Comparison of ENCODE assay signal across 7 cellular contexts in the genomic region with DNA sequence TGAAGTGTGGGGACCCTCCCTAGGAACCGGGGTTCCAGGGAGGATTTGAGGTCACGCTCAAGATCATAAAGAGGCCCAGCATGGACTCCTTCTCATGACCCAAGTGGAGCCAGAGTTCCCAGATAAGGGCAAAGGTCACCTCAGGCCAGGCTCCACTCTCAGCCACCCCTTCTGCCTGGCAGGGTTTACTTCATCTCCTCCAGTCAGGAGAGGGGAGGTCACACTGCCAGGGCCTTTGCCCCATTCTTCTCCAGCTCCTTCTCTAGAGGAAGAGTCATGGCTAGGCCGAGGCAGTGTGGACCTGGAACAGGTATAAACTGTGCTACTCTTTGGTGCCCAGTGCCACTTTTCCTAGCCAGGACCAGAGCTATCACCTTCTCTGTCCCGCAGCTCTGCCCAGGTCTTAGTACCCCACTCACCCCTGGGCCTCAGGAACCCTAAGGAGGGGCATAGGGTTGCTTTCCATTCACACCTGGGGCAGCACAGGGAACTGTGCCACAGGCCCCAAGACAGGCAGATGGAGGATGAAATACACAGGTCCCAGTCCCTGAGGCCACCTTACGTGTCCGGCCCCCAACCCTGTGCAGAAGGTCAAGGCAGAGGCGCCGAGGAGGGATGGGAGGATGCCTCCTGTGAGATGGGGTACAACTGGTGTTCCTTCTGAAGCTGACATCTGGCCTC. TPM values are rescaled to one million over a fixed set of nuclear protein-coding genes. Genes with fewer than 3 reads are reported as not detected.
DNase-seq lines count a peak whose midpoint lies in the region; ATAC-seq and TF ChIP-seq lines count a peak whose summit lies in the region.

No MANE protein-coding gene starts in this region.

- no peak for TF ChIP-seq CTCF in stomach (IDR thresholded peaks at IDR 0.05)

- H3K4me3 ChIP-seq in iPS-18c (ENCODE audit: insufficient read depth, low read depth, low read length) (peak overlapping the region; percentile 62), stomach (peak overlapping the region; percentile 73 to 87 (median 80))

- CTCF ChIA-PET in activated CD8-positive, alpha-beta T cell treated with anti-CD3 and anti-CD28 coated beads, Interleukin-2, amount 10 ng/mL, durations not matched to agents 7 days and 5 days (lab: Charles Lee) = interaction anchor here (1.8 to 4.5 kb wide), 3 partner anchors 9 to 54 kb away, joined by 4 to 44 read pairs (median 11); a partner anchor contains a TSS

- POLR2A ChIA-PET in activated CD8-positive, alpha-beta T cell treated with anti-CD3 and anti-CD28 coated beads, Interleukin-2, amount 10 ng/mL, durations not matched to agents 7 days and 5 days (lab: Charles Lee) = interaction anchor here (1.0 to 1.9 kb wide), 2 partner anchors 46 to 51 kb away, joined by 3 to 5 read pairs; a partner anchor contains a TSS

- H3K27me3 Mint-ChIP-seq in activated CD8-positive, alpha-beta T cell treated with anti-CD3 and anti-CD28 coated beads, Interleukin-2, amount 10 ng/mL, durations not matched to agents 7 days and 5 days (ENCODE audit: low read depth) = no peaks in the 10 kb centered on the region

- H3K9me3 Mint-ChIP-seq in activated CD8-positive, alpha-beta T cell treated with anti-CD3 and anti-CD28 coated beads, Interleukin-2, amount 10 ng/mL, durations not matched to agents 7 days and 5 days (ENCODE audit: insufficient read depth) = no peaks in the 10 kb centered on the region

- intact Hi-C loops in stomach (cut with DNase I; ENCODE audit: low total_unique reads) = no loop called here

- peaks cover 40 to 87% (median 62%) of the 10 kb centered on the region in 4 donors for H3K4me1 ChIP-seq in stomach

- H3K4me1 Mint-ChIP-seq in activated CD8-positive, alpha-beta T cell treated with anti-CD3 and anti-CD28 coated beads, Interleukin-2, amount 10 ng/mL, durations not matched to agents 7 days and 5 days (ENCODE audit: low read depth) = peaks cover 43% of the 10 kb centered on the region

- peak overlapping the region; percentile 90 for H3K27ac Mint-ChIP-seq in activated CD8-positive, alpha-beta T cell treated with anti-CD3 and anti-CD28 coated beads, Interleukin-2, amount 10 ng/mL, durations not matched to agents 7 days and 5 days

- no peak for TF ChIP-seq EP300 in stomach (IDR thresholded peaks at IDR 0.05)

- no peak for DNase-seq in activated CD8-positive, alpha-beta T cell treated with anti-CD3 and anti-CD28 coated beads, Interleukin-2, amount 10 ng/mL, durations not matched to agents 7 days and 5 days
- DNase-seq in stomach = no peak
- no peak for DNase-seq in HUDEP-2 (lab: John Stamatoyannopoulos, UW; ENCODE audit: unreplicated experiment in 76 of 76)
- DNase-seq in 8988T = no peak
- DNase-seq in NCI-H1436 (lab: John Stamatoyannopoulos, UW) = no peak

- H3K36me3 ChIP-seq in stomach = no peaks in the 10 kb centered on the region

- ATAC-seq in HG02642 (IDR thresholded peaks at IDR 0.05; ENCODE audit: poor library complexity, unreplicated experiment) = peak; percentile 7
- ATAC-seq in activated CD8-positive, alpha-beta T cell treated with anti-CD3 and anti-CD28 coated beads, Interleukin-2, amount 10 ng/mL, durations not matched to agents 7 days and 5 days = no peak

- TF ChIP-seq POLR2A in stomach (IDR thresholded peaks at IDR 0.05) = no peak

- WGBS in stomach, 5 donors = 84 to 93% (median 88%) methylated on average over 3 to 8 of the region's 8 CpGs

- peak overlapping the region; percentile 82 for H3K4me3 Mint-ChIP-seq in activated CD8-positive, alpha-beta T cell treated with anti-CD3 and anti-CD28 coated beads, Interleukin-2, amount 10 ng/mL, durations not matched to agents 7 days and 5 days

- peak overlapping the region; percentile 43 to 89 (median 84) for H3K27ac ChIP-seq in stomach

- peaks cover 2% of the 10 kb centered on the region for H3K9me3 ChIP-seq in iPS-18c (ENCODE audit: control insufficient read depth, insufficient read depth, low read length)
- H3K9me3 ChIP-seq in stomach = no peaks in the 10 kb centered on the region

- H3K36me3 Mint-ChIP-seq in activated CD8-positive, alpha-beta T cell treated with anti-CD3 and anti-CD28 coated beads, Interleukin-2, amount 10 ng/mL, durations not matched to agents 7 days and 5 days (ENCODE audit: low read depth) = peaks cover 5% of the 10 kb centered on the region

- no peaks in the 10 kb centered on the region for H3K27me3 ChIP-seq in stomach

RNA-seq across cellular contexts. Expression of a gene that starts 0.9 kb away (rescaled TPM):
- total RNA-seq in activated CD8-positive, alpha-beta T cell treated with anti-CD3 and anti-CD28 coated beads, Interleukin-2, amount 10 ng/mL, durations not matched to agents 7 days and 5 days = 10 to 100 TPM; 33.1 to 33.4 TPM
- 100 to 1,000 TPM in 3 of 5 donors, 10 to 100 TPM in 2; 16.1 to 172 (median 103) TPM for total RNA-seq in stomach
- polyA plus RNA-seq in stomach = 10 to 100 TPM; 44.7 to 86.8 (median 49.1) TPM

RNA-seq across cellular contexts. Expression of a gene that starts 27.8 kb away (rescaled TPM):
- total RNA-seq in activated CD8-positive, alpha-beta T cell treated with anti-CD3 and anti-CD28 coated beads, Interleukin-2, amount 10 ng/mL, durations not matched to agents 7 days and 5 days = 10 to 100 TPM; 77.7 to 77.9 TPM
- total RNA-seq in stomach = 100 to 1,000 TPM in 2 of 5 donors, 10 to 100 TPM in 3; 40.8 to 117 (median 77.1) TPM
- 10 to 100 TPM; 32.2 to 76.7 (median 75.3) TPM for polyA plus RNA-seq in stomach

RNA-seq across cellular contexts. Expression of a gene that starts 43.5 kb away (rescaled TPM):
- not detected for total RNA-seq in activated CD8-positive, alpha-beta T cell treated with anti-CD3 and anti-CD28 coated beads, Interleukin-2, amount 10 ng/mL, durations not matched to agents 7 days and 5 days
- total RNA-seq in stomach = 10 to 100 TPM in 2 of 5 donors, under 1 TPM in 2, not detected in 1; 0.45 to 12.0 (median 6.0) TPM
- 1 to 10 TPM; 2.6 to 8.5 (median 4.9) TPM for polyA plus RNA-seq in stomach

RNA-seq across cellular contexts. Expression of a gene that starts 52.1 kb away (rescaled TPM):
- 10 to 100 TPM; 23.5 to 27.8 TPM for total RNA-seq in activated CD8-positive, alpha-beta T cell treated with anti-CD3 and anti-CD28 coated beads, Interleukin-2, amount 10 ng/mL, durations not matched to agents 7 days and 5 days
- 10 to 100 TPM in 1 of 5 donors, 1 to 10 TPM in 2, under 1 TPM in 1, not detected in 1; 0.87 to 15.8 (median 3.7) TPM for total RNA-seq in stomach
- 1 to 10 TPM in 2 of 3 donors, not detected in 1; 1.2 to 2.0 TPM for polyA plus RNA-seq in stomach

RNA-seq across cellular contexts. Expression of a gene that starts 52.2 kb away (rescaled TPM):
- total RNA-seq in activated CD8-positive, alpha-beta T cell treated with anti-CD3 and anti-CD28 coated beads, Interleukin-2, amount 10 ng/mL, durations not matched to agents 7 days and 5 days = 10 to 100 TPM; 81.0 to 85.4 TPM
- total RNA-seq in stomach = 10 to 100 TPM; 25.0 to 67.7 (median 44.4) TPM
- 100 to 1,000 TPM; 175 to 258 (median 219) TPM for polyA plus RNA-seq in stomach
